ENCODE assay signal across 10 cellular contexts in genomic region chr1:196827860-196828259, GRCh38. TPM values are rescaled to one million over a fixed set of nuclear protein-coding genes. Genes with fewer than 3 reads are reported as not detected.
A peak's percentile ranks its signal among the peaks of the same experiment; 100 is the strongest.
DNase-seq lines count a peak whose midpoint lies in the region; ATAC-seq, FAIRE-seq and TF ChIP-seq lines count a peak whose summit lies in the region.
"Not testable (repeated sequence)": the region's sequence is repeated elsewhere in the genome, so short reads cannot be mapped to it uniquely, and the experiment has no call there.
"Had no signal": no experiment of that assay in that cellular context is flagged by ENCODE, and none has a peak within 500 bp of the region (broad histone marks: within the 10 kb centered on the region; RNA-seq: fewer than 3 reads in every experiment).

No MANE protein-coding gene starts in this region.

- H3K9me3 ChIP-seq in body of pancreas; left ventricle myocardium inferior (replicated peaks); small intestine (ENCODE audit: control insufficient read depth, low read depth): not testable (repeated sequence)

- H3K4me1 ChIP-seq in body of pancreas; left ventricle myocardium inferior; small intestine (ENCODE audit: control insufficient read depth in 2 of 2, insufficient read depth in 1 of 2, low read depth in 1 of 2, low read length in 1 of 2): not testable (repeated sequence)

- 0% methylated on average over 4 of the region's 4 CpGs for WGBS in body of pancreas, 2 donors
- WGBS in small intestine, 3 donors, result 0 to 1% (median 1%) methylated on average over 4 of the region's 4 CpGs

- TF ChIP-seq POLR2A in body of pancreas (IDR thresholded peaks at IDR 0.05), result not testable (repeated sequence)

- not testable (repeated sequence) for H3K27me3 ChIP-seq in body of pancreas; left ventricle myocardium inferior (ENCODE audit: low read depth); small intestine (ENCODE audit: control insufficient read depth in 2 of 2, insufficient read depth in 2 of 2, low read length in 2 of 2)

- ATAC-seq in GM19455 (IDR thresholded peaks at IDR 0.05; ENCODE audit: unreplicated experiment) (peak; percentile 97), HG03135 (IDR thresholded peaks at IDR 0.05; ENCODE audit: unreplicated experiment) (peak; percentile 97), body of pancreas (peak; percentile 69)

- peak; percentile 87 for FAIRE-seq in RCC 7860 (lab: Jason Lieb, UNC)
- FAIRE-seq in small intestine (lab: Jason Lieb, UNC), result not testable (repeated sequence)

- not testable (repeated sequence) for H3K4me3 ChIP-seq in body of pancreas; left ventricle myocardium inferior; small intestine (ENCODE audit: low read depth in 1 of 2, low read length in 2 of 2)

- not testable (repeated sequence) for H3K36me3 ChIP-seq in body of pancreas (replicated peaks in 1 of 2; ENCODE audit: insufficient read depth in 1 of 2, low read depth in 2 of 2); left ventricle myocardium inferior; small intestine (ENCODE audit: control insufficient read depth in 2 of 2, insufficient read depth in 2 of 2, low read length in 2 of 2)

- intact Hi-C loops in body of pancreas (cut with DNase I); left ventricle myocardium inferior (cut with micrococcal nuclease): not testable (repeated sequence)

- TF ChIP-seq CTCF in body of pancreas (IDR thresholded peaks at IDR 0.05) (peak in 6 of 7 experiments; percentile 22 to 40 (median 26)), left ventricle myocardium inferior (IDR thresholded peaks at IDR 0.05; ENCODE audit: borderline replicate concordance) (peak; percentile 42)

- DNase-seq in DMS153 treated with DMSO at 0.1 percent for 48 hours (lab: John Stamatoyannopoulos, UW; ENCODE audit: unreplicated experiment), result peak; percentile 12
- peak; percentile 50 for DNase-seq in NCI-H1105 treated with DMSO at 0.1 percent for 48 hours (lab: John Stamatoyannopoulos, UW)
- peak; percentile 41 for DNase-seq in RCC 7860 (ENCODE audit: low spot score)
- not testable (repeated sequence) for DNase-seq in body of pancreas, left ventricle myocardium inferior
- DNase-seq in small intestine, result peak; percentile 27

- not testable (repeated sequence) for H3K27ac ChIP-seq in body of pancreas; left ventricle myocardium inferior (replicated peaks); small intestine (ENCODE audit: low read depth in 1 of 2, low read length in 1 of 2)

RNA-seq across cellular contexts. Expression of gene CFHR1, which starts 8.3 kb away (rescaled TPM):
- total RNA-seq in body of pancreas, result not detected
- total RNA-seq in left ventricle myocardium inferior, result not detected
- polyA plus RNA-seq in small intestine, result under 1 TPM in 1 of 3 donors, not detected in 2; 0.04 TPM
- total RNA-seq: stomach had no signal
- polyA plus RNA-seq: stomach had no signal

RNA-seq across cellular contexts. Expression of gene CFHR3, which starts 53.2 kb away (rescaled TPM):
- total RNA-seq in body of pancreas, result not detected
- total RNA-seq in left ventricle myocardium inferior, result not detected
- polyA plus RNA-seq in small intestine, result under 1 TPM in 1 of 3 donors, not detected in 2; 0.04 TPM
- polyA plus RNA-seq: stomach had no signal

RNA-seq across cellular contexts. Expression of gene CFHR4, which starts 60.0 kb away (rescaled TPM):
- total RNA-seq in body of pancreas (not detected), left ventricle myocardium inferior (not detected)
- polyA plus RNA-seq in small intestine, result not detected
- total RNA-seq: lung, stomach had no signal
- polyA plus RNA-seq: lung, stomach had no signal
